In genomic region chr2:176105078-176105726, GRCh38 we compare ENCODE assay signal across 16 cellular contexts. TPM values are rescaled to one million over a fixed set of nuclear protein-coding genes. Genes with fewer than 3 reads are reported as not detected.
DNase-seq lines count a peak whose midpoint lies in the region; ATAC-seq and TF ChIP-seq lines count a peak whose summit lies in the region.
"Had no signal": no experiment of that assay in that cellular context is flagged by ENCODE, and none has a peak within 500 bp of the region (broad histone marks: within the 10 kb centered on the region; RNA-seq: fewer than 3 reads in every experiment).

No MANE protein-coding gene starts in this region.

- TF ChIP-seq POLR2A in gastrocnemius medialis (IDR thresholded peaks at IDR 0.05) (no peak), tibial nerve (IDR thresholded peaks at IDR 0.05) (no peak)

- no peak overlapping the region for H3K4me3 Mint-ChIP-seq in activated CD4-positive, alpha-beta T cell treated with anti-CD3 and anti-CD28 coated beads, Interleukin-2, amount 10 ng/mL, durations not matched to agents 7 days and 5 days

- H3K4me1 Mint-ChIP-seq in activated CD4-positive, alpha-beta T cell treated with anti-CD3 and anti-CD28 coated beads, Interleukin-2, amount 10 ng/mL, durations not matched to agents 7 days and 5 days = peaks cover 6% of the 10 kb centered on the region

- H3K36me3 ChIP-seq in gastrocnemius medialis (no peaks in the 10 kb centered on the region), tibial nerve (no peaks in the 10 kb centered on the region)
- H3K36me3 ChIP-seq: lower lobe of right lung, upper lobe of left lung had no signal

- H3K27ac ChIP-seq in gastrocnemius medialis (no peak overlapping the region), tibial nerve (no peak overlapping the region)
- H3K27ac ChIP-seq: lower lobe of right lung, upper lobe of left lung had no signal

- in situ Hi-C loops in gastrocnemius medialis (cut with MboI; ENCODE audit: low sequenced_read_pairs in 4 of 4) = loop anchor here in 2 of 4 donors (25.0 kb wide), 1 partner anchor 707 kb away; no protein-coding TSS in a partner anchor

- H3K27me3 Mint-ChIP-seq in activated CD4-positive, alpha-beta T cell treated with anti-CD3 and anti-CD28 coated beads, Interleukin-2, amount 10 ng/mL, durations not matched to agents 7 days and 5 days = peaks cover 84% of the 10 kb centered on the region

- TF ChIP-seq EP300 in tibial nerve (IDR thresholded peaks at IDR 0.05) = no peak

- H3K27ac Mint-ChIP-seq in activated CD4-positive, alpha-beta T cell treated with anti-CD3 and anti-CD28 coated beads, Interleukin-2, amount 10 ng/mL, durations not matched to agents 7 days and 5 days = peak overlapping the region; percentile 61

- ATAC-seq in gastrocnemius medialis = no peak
- ATAC-seq: lower lobe of right lung had no signal

- H3K36me3 Mint-ChIP-seq in activated CD4-positive, alpha-beta T cell treated with anti-CD3 and anti-CD28 coated beads, Interleukin-2, amount 10 ng/mL, durations not matched to agents 7 days and 5 days (ENCODE audit: low read depth) = peaks cover 2% of the 10 kb centered on the region

- POLR2A ChIA-PET in activated CD4-positive, alpha-beta T cell treated with anti-CD3 and anti-CD28 coated beads, Interleukin-2, amount 10 ng/mL, durations not matched to agents 7 days and 5 days (lab: Charles Lee) = no interaction called here

- H3K4me1 ChIP-seq in gastrocnemius medialis (peaks cover 11 to 14% of the 10 kb centered on the region in 2 donors), tibial nerve (peaks cover 0 to 57% (median 14%) of the 10 kb centered on the region in 4 donors)

- H3K9me3 ChIP-seq in gastrocnemius medialis (no peaks in the 10 kb centered on the region), tibial nerve (no peaks in the 10 kb centered on the region)
- H3K9me3 ChIP-seq: lower lobe of right lung, upper lobe of left lung had no signal

- H3K4me3 ChIP-seq in foreskin fibroblast (ENCODE audit: low read depth in 1 of 2, low read length in 2 of 2) (peak overlapping the region; percentile 55 to 75), gastrocnemius medialis (peak overlapping the region in 3 of 4 donors; percentile 9 to 30 (median 15)), tibial nerve (peak overlapping the region in 1 of 4 donors; percentile 8)
- H3K4me3 ChIP-seq: lower lobe of right lung, upper lobe of left lung had no signal

- CTCF ChIA-PET in activated CD4-positive, alpha-beta T cell treated with anti-CD3 and anti-CD28 coated beads, Interleukin-2, amount 10 ng/mL, durations not matched to agents 7 days and 5 days (lab: Charles Lee) = interaction anchor here (1.0 to 1.3 kb wide), 3 partner anchors 16 to 415 kb away, joined by 3 read pairs; no protein-coding TSS in a partner anchor

- no peak for DNase-seq in activated CD4-positive, alpha-beta T cell treated with anti-CD3 and anti-CD28 coated beads, Interleukin-2, amount 10 ng/mL, durations not matched to agents 7 days and 5 days
- no peak for DNase-seq in activated CD4-positive, alpha-beta T cell treated with anti-CD3 and anti-CD28 coated beads, Interleukin-2, amount 50 U/mL, for 48 hours
- DNase-seq in NCI-H2227 (lab: John Stamatoyannopoulos, UW; ENCODE audit: unreplicated experiment) (peak; percentile 61), foreskin fibroblast (no peak), gastrocnemius medialis (no peak), HPDE6-E6E7 (ENCODE audit: extremely low spot score) (no peak), tibial nerve (ENCODE audit: low spot score in 2 of 2) (no peak), cerebellar nuclear complex (lab: John Stamatoyannopoulos, UW) (no peak)
- DNase-seq: amniotic stem cell; DND-41; effector CD8-positive, alpha-beta T cell; glutamatergic neuron; lower lobe of right lung; MV-4-11; upper lobe of left lung had no signal

- H3K9me3 Mint-ChIP-seq in activated CD4-positive, alpha-beta T cell treated with anti-CD3 and anti-CD28 coated beads, Interleukin-2, amount 10 ng/mL, durations not matched to agents 7 days and 5 days = no peaks in the 10 kb centered on the region

- H3K27me3 ChIP-seq in gastrocnemius medialis = peaks cover 92 to 96% (median 96%) of the 10 kb centered on the region in 3 donors
- peaks cover 5 to 97% of the 10 kb centered on the region in 2 donors for H3K27me3 ChIP-seq in tibial nerve

- intact Hi-C loops in gastrocnemius medialis (cut with DNase I; ENCODE audit: low total_unique reads) = no loop called here

- TF ChIP-seq CTCF in foreskin fibroblast (IDR thresholded peaks at IDR 0.05; ENCODE audit: low read depth, low read length) = no peak
- TF ChIP-seq CTCF in gastrocnemius medialis (IDR thresholded peaks at IDR 0.05 in 4 of 5, conservative IDR thresholded peaks at IDR 0.05 in 1 of 5) = no peak
- no peak for TF ChIP-seq CTCF in tibial nerve (IDR thresholded peaks at IDR 0.05)

- whole genome bisulfite sequencing in tibial nerve, 2 donors = 10 to 17% methylated on average over 24 to 25 of the region's 25 CpGs

RNA-seq across cellular contexts. Expression of gene HOXD11, which starts 1.9 kb away (rescaled TPM):
- total RNA-seq in activated CD4-positive, alpha-beta T cell treated with anti-CD3 and anti-CD28 coated beads, Interleukin-2, amount 10 ng/mL, durations not matched to agents 7 days and 5 days = not detected
- under 1 TPM in 1 of 4 donors, not detected in 3; 0.24 TPM for total RNA-seq in gastrocnemius medialis
- total RNA-seq in tibial nerve = 1 to 10 TPM in 2 of 4 donors, under 1 TPM in 1, not detected in 1; 0.21 to 1.8 (median 1.2) TPM
- total RNA-seq: lower lobe of right lung, upper lobe of left lung had no signal

RNA-seq across cellular contexts. Expression of gene HOXD12, which starts 5.6 kb away (rescaled TPM):
- not detected for total RNA-seq in activated CD4-positive, alpha-beta T cell treated with anti-CD3 and anti-CD28 coated beads, Interleukin-2, amount 10 ng/mL, durations not matched to agents 7 days and 5 days
- not detected for total RNA-seq in gastrocnemius medialis
- total RNA-seq in tibial nerve = not detected
- total RNA-seq: lower lobe of right lung, renal cortical epithelial cell, upper lobe of left lung had no signal

RNA-seq across cellular contexts. Expression of gene HOXD10, which starts 11.4 kb away (rescaled TPM):
- total RNA-seq in activated CD4-positive, alpha-beta T cell treated with anti-CD3 and anti-CD28 coated beads, Interleukin-2, amount 10 ng/mL, durations not matched to agents 7 days and 5 days = not detected
- total RNA-seq in gastrocnemius medialis (under 1 TPM in 1 of 4 donors, not detected in 3; 0.15 TPM), tibial nerve (1 to 10 TPM in 2 of 4 donors, under 1 TPM in 2; 0.39 to 2.1 (median 1.1) TPM)
- total RNA-seq: lower lobe of right lung had no signal

RNA-seq across cellular contexts. Expression of gene HOXD13, which starts 12.7 kb away (rescaled TPM):
- total RNA-seq in activated CD4-positive, alpha-beta T cell treated with anti-CD3 and anti-CD28 coated beads, Interleukin-2, amount 10 ng/mL, durations not matched to agents 7 days and 5 days = not detected
- total RNA-seq in gastrocnemius medialis = not detected
- total RNA-seq in tibial nerve = under 1 TPM in 1 of 4 donors, not detected in 3; 0.21 TPM
- total RNA-seq: lower lobe of right lung, renal cortical epithelial cell, upper lobe of left lung had no signal

RNA-seq across cellular contexts. Expression of gene HOXD9, which starts 17.3 kb away (rescaled TPM):
- not detected for total RNA-seq in activated CD4-positive, alpha-beta T cell treated with anti-CD3 and anti-CD28 coated beads, Interleukin-2, amount 10 ng/mL, durations not matched to agents 7 days and 5 days
- total RNA-seq in gastrocnemius medialis = 1 to 10 TPM in 2 of 4 donors, under 1 TPM in 2; 0.33 to 1.8 (median 0.78) TPM
- total RNA-seq in tibial nerve = 1 to 10 TPM; 1.9 to 9.4 (median 5.9) TPM
